In genomic region chr1:231233735-231234417, GRCh38 we compare ENCODE assay signal across 1 cellular context.
TF ChIP-seq lines count a peak whose summit lies in the region.

No MANE protein-coding gene starts in this region.

TF ChIP-seq in HepG2, 621 proteins besides CTCF, POLR2A, EP300 and RAD21 (continued from another document):
- TF ChIP-seq, protein P1, sequence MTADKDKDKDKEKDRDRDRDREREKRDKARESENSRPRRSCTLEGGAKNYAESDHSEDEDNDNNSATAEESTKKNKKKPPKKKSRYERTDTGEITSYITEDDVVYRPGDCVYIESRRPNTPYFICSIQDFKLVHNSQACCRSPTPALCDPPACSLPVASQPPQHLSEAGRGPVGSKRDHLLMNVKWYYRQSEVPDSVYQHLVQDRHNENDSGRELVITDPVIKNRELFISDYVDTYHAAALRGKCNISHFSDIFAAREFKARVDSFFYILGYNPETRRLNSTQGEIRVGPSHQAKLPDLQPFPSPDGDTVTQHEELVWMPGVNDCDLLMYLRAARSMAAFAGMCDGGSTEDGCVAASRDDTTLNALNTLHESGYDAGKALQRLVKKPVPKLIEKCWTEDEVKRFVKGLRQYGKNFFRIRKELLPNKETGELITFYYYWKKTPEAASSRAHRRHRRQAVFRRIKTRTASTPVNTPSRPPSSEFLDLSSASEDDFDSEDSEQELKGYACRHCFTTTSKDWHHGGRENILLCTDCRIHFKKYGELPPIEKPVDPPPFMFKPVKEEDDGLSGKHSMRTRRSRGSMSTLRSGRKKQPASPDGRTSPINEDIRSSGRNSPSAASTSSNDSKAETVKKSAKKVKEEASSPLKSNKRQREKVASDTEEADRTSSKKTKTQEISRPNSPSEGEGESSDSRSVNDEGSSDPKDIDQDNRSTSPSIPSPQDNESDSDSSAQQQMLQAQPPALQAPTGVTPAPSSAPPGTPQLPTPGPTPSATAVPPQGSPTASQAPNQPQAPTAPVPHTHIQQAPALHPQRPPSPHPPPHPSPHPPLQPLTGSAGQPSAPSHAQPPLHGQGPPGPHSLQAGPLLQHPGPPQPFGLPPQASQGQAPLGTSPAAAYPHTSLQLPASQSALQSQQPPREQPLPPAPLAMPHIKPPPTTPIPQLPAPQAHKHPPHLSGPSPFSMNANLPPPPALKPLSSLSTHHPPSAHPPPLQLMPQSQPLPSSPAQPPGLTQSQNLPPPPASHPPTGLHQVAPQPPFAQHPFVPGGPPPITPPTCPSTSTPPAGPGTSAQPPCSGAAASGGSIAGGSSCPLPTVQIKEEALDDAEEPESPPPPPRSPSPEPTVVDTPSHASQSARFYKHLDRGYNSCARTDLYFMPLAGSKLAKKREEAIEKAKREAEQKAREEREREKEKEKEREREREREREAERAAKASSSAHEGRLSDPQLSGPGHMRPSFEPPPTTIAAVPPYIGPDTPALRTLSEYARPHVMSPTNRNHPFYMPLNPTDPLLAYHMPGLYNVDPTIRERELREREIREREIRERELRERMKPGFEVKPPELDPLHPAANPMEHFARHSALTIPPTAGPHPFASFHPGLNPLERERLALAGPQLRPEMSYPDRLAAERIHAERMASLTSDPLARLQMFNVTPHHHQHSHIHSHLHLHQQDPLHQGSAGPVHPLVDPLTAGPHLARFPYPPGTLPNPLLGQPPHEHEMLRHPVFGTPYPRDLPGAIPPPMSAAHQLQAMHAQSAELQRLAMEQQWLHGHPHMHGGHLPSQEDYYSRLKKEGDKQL (CRISPR knock-in tag; IDR thresholded peaks at IDR 0.05; ENCODE audit: low read depth): peak; percentile 81
- peak; percentile 74; the same call in 1 of the 2 replicates for TF ChIP-seq ZNF556 (CRISPR knock-in tag; IDR thresholded peaks at IDR 0.05; ENCODE audit: borderline replicate concordance)
TF ChIP-seq in HepG2: peak in this region for 139.
